ENCODE assay signal across 12 cellular contexts in the genomic region with DNA sequence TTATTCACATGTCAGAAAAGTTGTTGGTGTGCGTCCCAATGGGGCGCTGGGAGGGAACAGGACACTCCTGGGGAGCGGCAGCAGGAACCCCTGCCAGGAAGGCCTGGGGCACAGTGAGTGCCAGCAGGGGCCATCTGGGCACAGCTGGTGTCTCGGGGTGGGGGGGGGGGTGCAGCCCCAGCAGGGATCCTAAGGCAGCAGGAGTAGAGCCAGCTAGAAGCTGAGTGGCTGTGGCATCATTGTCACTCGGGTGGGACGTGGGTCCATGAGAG. TPM values are rescaled to one million over a fixed set of nuclear protein-coding genes. Genes with fewer than 3 reads are reported as not detected.
DNase-seq lines count a peak whose midpoint lies in the region; ATAC-seq, FAIRE-seq and TF ChIP-seq lines count a peak whose summit lies in the region.
"Had no signal": no experiment of that assay in that cellular context is flagged by ENCODE, and none has a peak within 500 bp of the region (broad histone marks: within the 10 kb centered on the region; RNA-seq: fewer than 3 reads in every experiment).

No MANE protein-coding gene starts in this region.

- H3K4me3 ChIP-seq in HEK293 (ENCODE audit: low read depth, low read length) (no peak overlapping the region), astrocyte (ENCODE audit: insufficient read depth, low read depth, low read length) (no peak overlapping the region), left lung (peak overlapping the region in 1 of 2 donors; percentile 70)

- peaks cover 19% of the 10 kb centered on the region for H3K4me1 Mint-ChIP-seq in activated T-cell treated with anti-CD3 and anti-CD28 coated beads, Interleukin-2, amount 50 U/mL, for 4 hours (ENCODE audit: low read depth)
- H3K4me1 Mint-ChIP-seq in astrocyte (ENCODE audit: low read depth, unreplicated experiment) = peaks cover 17% of the 10 kb centered on the region
- H3K4me1 Mint-ChIP-seq in progenitor cell of endocrine pancreas (ENCODE audit: low read depth) = peaks cover 15% of the 10 kb centered on the region

- intact Hi-C loops in left lung (cut with DNase I) = no loop called here

- DNase-seq in activated T-cell treated with anti-CD3 and anti-CD28 coated beads, Interleukin-2, amount 50 U/mL, for 4 hours = no peak
- no peak for DNase-seq in activated T-cell treated with anti-CD3 and anti-CD28 coated beads, Interleukin-2, amount 50 U/mL, for 48 hours
- DNase-seq in astrocyte (ENCODE audit: low read depth) = no peak
- DNase-seq in progenitor cell of endocrine pancreas (ENCODE audit: low spot score, unreplicated experiment) = no peak
- DNase-seq in left lung = no peak
- DNase-seq in GM10248 (ENCODE audit: extremely low spot score) = no peak
- DNase-seq in GF-D8 (lab: John Stamatoyannopoulos, UW) = no peak
- DNase-seq: central memory CD4-positive, alpha-beta T cell; DMS53; left ventricle myocardium superior; NCI-H2081 treated with DMSO at 0.1 percent for 48 hours had no signal

- H3K27me3 ChIP-seq in astrocyte (ENCODE audit: insufficient read depth, low read length) = peaks cover 3% of the 10 kb centered on the region
- H3K27me3 ChIP-seq in left lung = peaks cover 0 to 13% of the 10 kb centered on the region in 2 donors

- no peak overlapping the region for H3K9ac ChIP-seq in astrocyte (ENCODE audit: low read length)

- POLR2A ChIA-PET in HEK293 (lab: Yijun Ruan, JAX) (no interaction called here), GM10248 (lab: Yijun Ruan, JAX) (no interaction called here)

- peaks cover 9% of the 10 kb centered on the region for H3K4me1 ChIP-seq in HEK293 (ENCODE audit: control insufficient read depth, insufficient read depth, low read length)
- peaks cover 24% of the 10 kb centered on the region for H3K4me1 ChIP-seq in astrocyte (ENCODE audit: insufficient read depth, low read length)
- peaks cover 7 to 61% of the 10 kb centered on the region in 2 donors for H3K4me1 ChIP-seq in left lung

- H3K9me3 Mint-ChIP-seq in activated T-cell treated with anti-CD3 and anti-CD28 coated beads, Interleukin-2, amount 50 U/mL, for 4 hours = no peaks in the 10 kb centered on the region
- H3K9me3 Mint-ChIP-seq in astrocyte (ENCODE audit: unreplicated experiment) (no peaks in the 10 kb centered on the region), progenitor cell of endocrine pancreas (ENCODE audit: low read depth) (no peaks in the 10 kb centered on the region)

- TF ChIP-seq CTCF in HEK293 (tag by site-specific recombination; IDR thresholded peaks at IDR 0.05) = no peak
- TF ChIP-seq CTCF in astrocyte (IDR thresholded peaks at IDR 0.05; ENCODE audit: insufficient read depth, low read depth, low read length) = no peak
- TF ChIP-seq CTCF in progenitor cell of endocrine pancreas (IDR thresholded peaks at IDR 0.05; ENCODE audit: unreplicated experiment) = no peak
- TF ChIP-seq CTCF in left lung (IDR thresholded peaks at IDR 0.05) = no peak
- TF ChIP-seq CTCF in GM10248 (IDR thresholded peaks at IDR 0.05; ENCODE audit: control extremely low read depth, extremely low read depth, low read depth, missing control alignments) = no peak

- no peak overlapping the region for H3K4me2 ChIP-seq in astrocyte (ENCODE audit: low read length)

- H3K79me2 ChIP-seq in astrocyte (ENCODE audit: insufficient read depth, low read length) = no peaks in the 10 kb centered on the region

- FAIRE-seq in astrocyte (lab: Jason Lieb, UNC) = no peak

- no peaks in the 10 kb centered on the region for H3K9me3 ChIP-seq in HEK293 (ENCODE audit: control insufficient read depth, insufficient read depth, low read depth, low read length)
- no peaks in the 10 kb centered on the region for H3K9me3 ChIP-seq in astrocyte (ENCODE audit: insufficient read depth, low read depth, low read length)
- no peaks in the 10 kb centered on the region for H3K9me3 ChIP-seq in left lung

- peaks cover 32% of the 10 kb centered on the region for H4K20me1 ChIP-seq in astrocyte (ENCODE audit: insufficient read depth, low read length)

- H3K27ac ChIP-seq in HEK293 (ENCODE audit: extremely low read depth, low read depth, low read length) (no peak overlapping the region), astrocyte (ENCODE audit: low read depth, low read length) (no peak overlapping the region), left lung (no peak overlapping the region)

- H3K27me3 Mint-ChIP-seq in activated T-cell treated with anti-CD3 and anti-CD28 coated beads, Interleukin-2, amount 50 U/mL, for 4 hours (ENCODE audit: low read depth) = no peaks in the 10 kb centered on the region
- no peaks in the 10 kb centered on the region for H3K27me3 Mint-ChIP-seq in astrocyte (ENCODE audit: low read depth, unreplicated experiment)
- peaks cover 12% of the 10 kb centered on the region for H3K27me3 Mint-ChIP-seq in progenitor cell of endocrine pancreas

- CTCF ChIA-PET in HEK293 (lab: Yijun Ruan, JAX) = interaction anchor here (0.7 kb wide), 1 partner anchor 61 kb away, joined by 3 read pairs; no protein-coding TSS in a partner anchor
- CTCF ChIA-PET in GM10248 (lab: Yijun Ruan, JAX) = no interaction called here

- H3K4me3 Mint-ChIP-seq in activated T-cell treated with anti-CD3 and anti-CD28 coated beads, Interleukin-2, amount 50 U/mL, for 4 hours = peak overlapping the region; percentile 49
- peak overlapping the region; percentile 66 for H3K4me3 Mint-ChIP-seq in astrocyte (ENCODE audit: unreplicated experiment)
- H3K4me3 Mint-ChIP-seq in progenitor cell of endocrine pancreas (ENCODE audit: low read depth) = peak overlapping the region; percentile 57

- H2AFZ ChIP-seq in astrocyte (ENCODE audit: low read depth, low read length) = no peak overlapping the region

- H3K36me3 Mint-ChIP-seq in activated T-cell treated with anti-CD3 and anti-CD28 coated beads, Interleukin-2, amount 50 U/mL, for 4 hours (ENCODE audit: insufficient read depth) = no peaks in the 10 kb centered on the region
- H3K36me3 Mint-ChIP-seq in astrocyte (ENCODE audit: low read depth, unreplicated experiment) (peaks cover 4% of the 10 kb centered on the region), progenitor cell of endocrine pancreas (ENCODE audit: insufficient read depth) (no peaks in the 10 kb centered on the region)

- no peak overlapping the region for H3K27ac Mint-ChIP-seq in astrocyte (ENCODE audit: unreplicated experiment)
- no peak overlapping the region for H3K27ac Mint-ChIP-seq in progenitor cell of endocrine pancreas

- ATAC-seq in activated T-cell treated with anti-CD3 and anti-CD28 coated beads, Interleukin-2, amount 50 U/mL, for 4 hours = no peak
- ATAC-seq in left lung = no peak
- ATAC-seq: left ventricle myocardium superior had no signal

- H3K36me3 ChIP-seq in HEK293 (ENCODE audit: control insufficient read depth in 2 of 2, insufficient read depth in 1 of 2, low read length in 2 of 2) = no peaks in the 10 kb centered on the region
- H3K36me3 ChIP-seq in astrocyte (ENCODE audit: insufficient read depth, low read length) = no peaks in the 10 kb centered on the region
- H3K36me3 ChIP-seq in left lung = no peaks in the 10 kb centered on the region

TF ChIP-seq in HEK293, 187 proteins besides CTCF, POLR2A, EP300 and RAD21:
- no peak for TF ChIP-seq MEIS1 (CRISPR knock-in tag; IDR thresholded peaks at IDR 0.05; ENCODE audit: borderline replicate concordance)
- peak; percentile 97 for TF ChIP-seq ZIC2 (tag by site-specific recombination; IDR thresholded peaks at IDR 0.05)

RNA-seq across cellular contexts. Expression of a gene that starts 1.9 kb away (rescaled TPM):
- total RNA-seq in activated T-cell treated with anti-CD3 and anti-CD28 coated beads, Interleukin-2, amount 50 U/mL, for 4 hours = 1 to 10 TPM; 3.6 to 4.1 (median 4.0) TPM
- total RNA-seq in astrocyte (6.6 and 6.9 TPM in 2 replicates), progenitor cell of endocrine pancreas (12.3 and 12.6 TPM in 2 replicates), left lung (10 to 100 TPM in 1 of 2 donors, 1 to 10 TPM in 1; 9.9 to 12.1 TPM)

RNA-seq across cellular contexts. Expression of a gene that starts 7.3 kb away (rescaled TPM):
- 100 to 1,000 TPM; 107 to 124 (median 116) TPM for total RNA-seq in activated T-cell treated with anti-CD3 and anti-CD28 coated beads, Interleukin-2, amount 50 U/mL, for 4 hours
- 148 and 155 TPM in 2 replicates for total RNA-seq in astrocyte
- 147 and 151 TPM in 2 replicates for total RNA-seq in progenitor cell of endocrine pancreas
- 100 to 1,000 TPM; 173 to 176 TPM for total RNA-seq in left lung

RNA-seq across cellular contexts. Expression of a gene that starts 49.9 kb away (rescaled TPM):
- total RNA-seq in activated T-cell treated with anti-CD3 and anti-CD28 coated beads, Interleukin-2, amount 50 U/mL, for 4 hours = 100 to 1,000 TPM; 135 to 157 (median 149) TPM
- total RNA-seq in astrocyte (46.4 and 51.0 TPM in 2 replicates), progenitor cell of endocrine pancreas (98.6 and 116 TPM in 2 replicates), left lung (10 to 100 TPM; 59.2 to 69.5 TPM)
